Comparison of ENCODE assay signal across 15 cellular contexts in the genomic region with DNA sequence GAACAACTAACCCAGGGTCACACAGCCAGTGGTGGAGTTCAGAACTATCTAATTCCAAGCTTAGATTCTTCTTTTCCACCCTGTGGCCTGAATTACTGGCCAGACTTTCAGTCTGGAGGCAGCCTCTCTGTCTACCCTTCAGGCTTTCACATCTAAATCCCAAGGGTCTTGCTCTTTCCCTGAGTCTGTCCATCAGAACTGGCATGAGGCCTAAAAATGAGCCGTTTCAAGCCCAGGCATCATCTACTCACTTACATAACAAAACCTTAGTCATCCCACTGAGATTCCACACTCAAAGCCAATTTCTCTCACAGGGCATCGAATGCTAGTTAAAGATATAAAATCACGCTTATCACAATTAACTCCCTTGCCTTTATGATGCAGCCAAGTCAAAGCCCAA. TPM values are rescaled to one million over a fixed set of nuclear protein-coding genes. Genes with fewer than 3 reads are reported as not detected.
DNase-seq lines count a peak whose midpoint lies in the region; ATAC-seq and TF ChIP-seq lines count a peak whose summit lies in the region.
"Had no signal": no experiment of that assay in that cellular context is flagged by ENCODE, and none has a peak within 500 bp of the region (broad histone marks: within the 10 kb centered on the region; RNA-seq: fewer than 3 reads in every experiment).

No MANE protein-coding gene starts in this region.

- H3K4me3 Mint-ChIP-seq in CD8-positive, alpha-beta T cell = peak overlapping the region; percentile 93
- H3K4me3 Mint-ChIP-seq: activated CD4-positive, alpha-beta memory T cell treated with anti-CD3 and anti-CD28 coated beads, Interleukin-2, amount 10 ng/mL, durations not matched to agents 7 days and 5 days had no signal

- no peak for ATAC-seq in CD8-positive, alpha-beta T cell
- ATAC-seq in PC-3 (no peak), GM21360 (IDR thresholded peaks at IDR 0.05; ENCODE audit: unreplicated experiment) (no peak)

- BruUV-seq in PC-3 (replicated peaks; lab: Mats Ljungman, UMichigan) = no TSS peak

- H3K9ac ChIP-seq in fibroblast of lung (ENCODE audit: insufficient read depth, low read length) (no peak overlapping the region), PC-3 (ENCODE audit: low read length) (no peak overlapping the region)

- no peak for TF ChIP-seq EP300 in sigmoid colon (IDR thresholded peaks at IDR 0.05)

- H4K20me1 ChIP-seq in fibroblast of lung (ENCODE audit: control insufficient read depth, extremely low read depth, insufficient read depth, low read length) (no peaks in the 10 kb centered on the region), PC-3 (ENCODE audit: low read length) (no peaks in the 10 kb centered on the region)

- no peak overlapping the region for H3K27ac ChIP-seq in CD8-positive, alpha-beta T cell (ENCODE audit: low read depth, low read length)
- no peak overlapping the region for H3K27ac ChIP-seq in fibroblast of lung (ENCODE audit: insufficient read depth, low read length)
- no peak overlapping the region for H3K27ac ChIP-seq in sigmoid colon
- no peak overlapping the region for H3K27ac ChIP-seq in PC-3 (ENCODE audit: low read length)

- no peaks in the 10 kb centered on the region for H3K27me3 ChIP-seq in CD8-positive, alpha-beta T cell (ENCODE audit: insufficient read depth, low read length)
- H3K27me3 ChIP-seq in fibroblast of lung (ENCODE audit: control insufficient read depth, insufficient read depth, low read length) (peaks cover 29% of the 10 kb centered on the region), sigmoid colon (peaks cover 8 to 33% (median 22%) of the 10 kb centered on the region in 3 donors), PC-3 (ENCODE audit: low read length) (peaks cover 25% of the 10 kb centered on the region)

- TF ChIP-seq POLR2A in sigmoid colon (IDR thresholded peaks at IDR 0.05) = no peak

- H3K36me3 ChIP-seq in CD8-positive, alpha-beta T cell (ENCODE audit: insufficient read depth, low read length) = no peaks in the 10 kb centered on the region
- H3K36me3 ChIP-seq in fibroblast of lung (ENCODE audit: control insufficient read depth, insufficient read depth, low read length) (no peaks in the 10 kb centered on the region), sigmoid colon (no peaks in the 10 kb centered on the region), PC-3 (ENCODE audit: low read depth, low read length) (no peaks in the 10 kb centered on the region)

- peaks cover 9% of the 10 kb centered on the region for H3K36me3 Mint-ChIP-seq in CD8-positive, alpha-beta T cell

- H2AFZ ChIP-seq in fibroblast of lung (ENCODE audit: low read length) = no peak overlapping the region
- no peak overlapping the region for H2AFZ ChIP-seq in PC-3 (ENCODE audit: low read length)

- H3K4me2 ChIP-seq in fibroblast of lung (ENCODE audit: extremely low read depth, insufficient read depth, low read length) (no peak overlapping the region), PC-3 (ENCODE audit: low read length) (no peak overlapping the region)

- H3K4me1 ChIP-seq in CD8-positive, alpha-beta T cell (ENCODE audit: insufficient read depth, low read length) = peaks cover 35% of the 10 kb centered on the region
- H3K4me1 ChIP-seq in fibroblast of lung (ENCODE audit: control insufficient read depth, extremely low read depth, insufficient read depth, low read length) (peaks cover 4% of the 10 kb centered on the region), sigmoid colon (peaks cover 0 to 24% (median 18%) of the 10 kb centered on the region in 4 donors), PC-3 (ENCODE audit: insufficient read depth, low read length) (no peaks in the 10 kb centered on the region)

- no peak for TF ChIP-seq CTCF in CD8-positive, alpha-beta T cell (IDR thresholded peaks at IDR 0.05)
- TF ChIP-seq CTCF in fibroblast of lung (conservative IDR thresholded peaks at IDR 0.05 in 1 of 2, IDR thresholded peaks at IDR 0.05 in 1 of 2; ENCODE audit: low read depth in 1 of 2, low read length in 2 of 2) (no peak), sigmoid colon (IDR thresholded peaks at IDR 0.05) (no peak), PC-3 (conservative IDR thresholded peaks at IDR 0.05; ENCODE audit: low read depth, low read length) (no peak)

- H3K27ac Mint-ChIP-seq in CD8-positive, alpha-beta T cell = no peak overlapping the region
- H3K27ac Mint-ChIP-seq: activated CD4-positive, alpha-beta memory T cell treated with anti-CD3 and anti-CD28 coated beads, Interleukin-2, amount 10 ng/mL, durations not matched to agents 7 days and 5 days; activated naive CD4-positive, alpha-beta T cell treated with anti-CD3 and anti-CD28 coated beads, Interleukin-2, amount 50 U/mL, for 24 hours had no signal

- no peak overlapping the region for H3K4me3 ChIP-seq in CD8-positive, alpha-beta T cell (ENCODE audit: low read depth, low read length)
- H3K4me3 ChIP-seq in fibroblast of lung (replicated peaks in 1 of 4; ENCODE audit: control extremely low read depth in 1 of 4, insufficient read depth in 1 of 4, low read depth in 3 of 4, low read length in 4 of 4) (no peak overlapping the region), sigmoid colon (no peak overlapping the region), PC-3 (ENCODE audit: low read length) (no peak overlapping the region)

- no peaks in the 10 kb centered on the region for H3F3A ChIP-seq in PC-3 (ENCODE audit: low read length, unreplicated experiment)

- intact Hi-C loops in CD8-positive, alpha-beta T cell (cut with DNase I, micrococcal nuclease) = loop anchor here in 1 of 2 experiments (2.0 to 5.0 kb wide), 2 partner anchors 17 to 44 kb away; no protein-coding TSS in a partner anchor
- intact Hi-C loops in sigmoid colon (cut with DNase I) (no loop called here), PC-3 (cut with micrococcal nuclease) (no loop called here)

- CTCF ChIA-PET in CD8-positive, alpha-beta T cell (lab: Charles Lee) = interaction anchor here (1.8 kb wide), 1 partner anchor 270 kb away, joined by 8 read pairs; no protein-coding TSS in a partner anchor
- CTCF ChIA-PET in PC-3 (lab: Charles Lee) = interaction anchor here (0.5 kb wide), 1 partner anchor 120 kb away, joined by 3 read pairs; no protein-coding TSS in a partner anchor

- 14 to 63% methylated on average over 3 of the region's 3 CpGs for WGBS in sigmoid colon, 2 donors

- H3K79me2 ChIP-seq in fibroblast of lung (ENCODE audit: control insufficient read depth, insufficient read depth, low read length) (no peaks in the 10 kb centered on the region), PC-3 (ENCODE audit: low read length) (no peaks in the 10 kb centered on the region)

- POLR2A ChIA-PET in CD8-positive, alpha-beta T cell (lab: Charles Lee) = interaction anchor here (0.9 to 1.2 kb wide), 2 partner anchors 18 to 91 kb away, joined by 3 read pairs; no protein-coding TSS in a partner anchor
- POLR2A ChIA-PET in PC-3 (lab: Charles Lee; ENCODE audit: unreplicated experiment) = no interaction called here

- peaks cover 54% of the 10 kb centered on the region for H3K4me1 Mint-ChIP-seq in CD8-positive, alpha-beta T cell (ENCODE audit: low read depth)

- H3K9me3 Mint-ChIP-seq in CD8-positive, alpha-beta T cell = no peaks in the 10 kb centered on the region
- H3K9me3 Mint-ChIP-seq: activated CD4-positive, alpha-beta memory T cell treated with anti-CD3 and anti-CD28 coated beads, Interleukin-2, amount 10 ng/mL, durations not matched to agents 7 days and 5 days; activated naive CD4-positive, alpha-beta T cell treated with anti-CD3 and anti-CD28 coated beads, Interleukin-2, amount 50 U/mL, for 24 hours had no signal

- no peaks in the 10 kb centered on the region for H3K9me3 ChIP-seq in CD8-positive, alpha-beta T cell (ENCODE audit: low read length)
- H3K9me3 ChIP-seq in fibroblast of lung (ENCODE audit: control insufficient read depth, insufficient read depth, low read depth, low read length) (no peaks in the 10 kb centered on the region), sigmoid colon (no peaks in the 10 kb centered on the region), PC-3 (ENCODE audit: low read length) (no peaks in the 10 kb centered on the region)

- peaks cover 27% of the 10 kb centered on the region for H3K27me3 Mint-ChIP-seq in CD8-positive, alpha-beta T cell (ENCODE audit: low read depth)

- H3K9me2 ChIP-seq in PC-3 (replicated peaks; ENCODE audit: low read length) = no peaks in the 10 kb centered on the region

- DNase-seq in CD8-positive, alpha-beta T cell = no peak
- DNase-seq in NCI-H69 (lab: John Stamatoyannopoulos, UW) (peak; percentile 6), fibroblast of lung (ENCODE audit: low read depth in 2 of 2) (peak; percentile 66 to 76), sigmoid colon (peak; percentile 85), PC-3 (no peak), occipital lobe (lab: John Stamatoyannopoulos, UW) (no peak), DMS53 treated with DMSO at 0.1 percent for 48 hours (lab: John Stamatoyannopoulos, UW; ENCODE audit: unreplicated experiment) (no peak)
- DNase-seq: activated CD4-positive, alpha-beta memory T cell treated with anti-CD3 and anti-CD28 coated beads, Interleukin-2, amount 10 ng/mL, durations not matched to agents 7 days and 5 days; islet precursor cell; NCI-H1092 treated with DMSO at 0.1 percent for 48 hours; stimulated activated CD4-positive, alpha-beta T cell treated with anti-CD3 and anti-CD28 coated beads, Interleukin-2, amount 100 ng/mL, for 48 hours; SW 1271 had no signal

RNA-seq across cellular contexts. Expression of a gene that starts 1.3 kb away (rescaled TPM):
- total RNA-seq in CD8-positive, alpha-beta T cell = 1 to 10 TPM; 2.7 to 3.0 TPM
- total RNA-seq in fibroblast of lung (not detected in 2 replicates), sigmoid colon (under 1 TPM in 3 of 4 donors, not detected in 1; 0.28 to 0.71 (median 0.66) TPM), PC-3 (2014; rRNA removed) (not detected in 2 replicates), occipital lobe (0.31 TPM)
- polyA plus RNA-seq in fibroblast of lung (0.08 TPM in 1 of 2 replicates, not detected in the other), sigmoid colon (1 to 10 TPM; 1.2 to 8.2 (median 3.0) TPM)
- 0.06 and 0.10 TPM in 2 replicates for polyA plus RNA-seq in fibroblast of lung (2012)
- not detected in 2 replicates for polyA minus RNA-seq in fibroblast of lung (ENCODE audit: low replicate concordance)

RNA-seq across cellular contexts. Expression of a gene that starts 47.9 kb away (rescaled TPM):
- total RNA-seq in CD8-positive, alpha-beta T cell = 1 to 10 TPM; 3.5 to 4.3 TPM
- 30.0 and 38.8 TPM in 2 replicates for total RNA-seq in fibroblast of lung
- 15.9 and 27.3 TPM in 2 replicates for polyA plus RNA-seq in fibroblast of lung
- 17.5 and 32.4 TPM in 2 replicates for polyA plus RNA-seq in fibroblast of lung (2012)
- 5.1 and 5.7 TPM in 2 replicates for polyA minus RNA-seq in fibroblast of lung (ENCODE audit: low replicate concordance)
- 1 to 10 TPM in 3 of 4 donors, under 1 TPM in 1; 0.55 to 2.5 (median 1.3) TPM for total RNA-seq in sigmoid colon
- 1 to 10 TPM; 3.0 to 3.9 (median 3.0) TPM for polyA plus RNA-seq in sigmoid colon
- 4.6 and 4.7 TPM in 2 replicates for total RNA-seq in PC-3 (2014; rRNA removed)
- total RNA-seq in occipital lobe = not detected
- polyA plus RNA-seq: neural cell had no signal

Comparison
In these comparisons a context has a peak if more than half of its experiments do, and no peak if none do; other contexts are left out.
1. DNase-seq: peak in NCI-H69 (single experiment), fibroblast of lung (2 of 2) and sigmoid colon (single experiment); none in CD8-positive, alpha-beta T cell (0 of 7), PC-3 (single experiment), occipital lobe (single experiment) and DMS53 treated with DMSO at 0.1 percent for 48 hours (single experiment).